1 cellular context compared by ENCODE assay signal in the genomic region with DNA sequence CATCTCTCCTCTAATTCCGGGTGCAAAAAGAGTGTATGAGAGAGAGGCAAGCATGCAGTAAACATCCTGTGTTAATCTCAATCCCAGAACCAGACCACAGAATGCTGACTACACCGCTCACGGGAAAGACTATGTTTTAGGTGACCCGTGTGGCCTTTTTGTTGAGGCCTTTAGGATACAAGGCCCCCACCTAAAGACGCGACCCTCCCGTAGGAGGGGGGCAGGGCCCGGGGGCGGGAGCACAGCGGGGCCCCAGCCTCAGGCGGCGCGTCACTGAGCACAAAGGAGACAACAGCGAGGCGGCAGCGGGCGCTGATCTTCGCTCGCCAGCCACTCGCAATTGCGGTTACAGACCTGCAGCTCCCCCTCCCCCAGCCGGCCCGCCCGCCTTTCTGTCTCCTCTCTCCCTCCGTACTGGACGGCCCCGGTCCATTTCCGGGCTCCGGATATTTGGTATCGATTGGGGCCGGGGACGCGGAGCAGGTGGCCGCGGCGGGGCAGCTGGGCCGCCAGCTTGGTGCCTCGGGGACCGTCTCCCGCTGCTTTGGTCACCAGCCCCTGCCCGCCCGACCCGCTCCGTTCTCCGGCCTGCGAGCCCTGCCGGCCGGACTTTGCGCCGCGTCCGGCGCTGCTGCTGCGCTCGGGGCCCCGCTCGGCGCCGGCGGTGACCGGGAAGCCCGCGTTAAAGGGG.
A peak's percentile ranks its signal among the peaks of the same experiment; 100 is the strongest.
TF ChIP-seq lines count a peak whose summit lies in the region.

A gene with protein sequence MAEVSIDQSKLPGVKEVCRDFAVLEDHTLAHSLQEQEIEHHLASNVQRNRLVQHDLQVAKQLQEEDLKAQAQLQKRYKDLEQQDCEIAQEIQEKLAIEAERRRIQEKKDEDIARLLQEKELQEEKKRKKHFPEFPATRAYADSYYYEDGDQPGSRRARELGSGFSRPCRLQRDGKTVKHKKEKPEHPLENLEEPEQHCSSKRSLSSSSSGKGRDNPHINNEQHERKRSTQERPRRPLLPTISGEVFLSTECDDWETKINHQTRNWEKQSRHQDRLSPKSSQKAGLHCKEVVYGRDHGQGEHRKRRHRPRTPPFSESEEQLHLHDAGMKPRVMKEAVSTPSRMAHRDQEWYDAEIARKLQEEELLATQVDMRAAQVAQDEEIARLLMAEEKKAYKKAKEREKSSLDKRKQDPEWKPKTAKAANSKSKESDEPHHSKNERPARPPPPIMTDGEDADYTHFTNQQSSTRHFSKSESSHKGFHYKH (plus strand): TSS at position 432 of the 691 bp plus-strand sequence. CDS start 281 bp downstream, outside the sequence.

TF ChIP-seq in HepG2, 621 proteins besides CTCF, POLR2A, EP300 and RAD21 (continued from another document and continues in another):
- TF ChIP-seq, protein P1, sequence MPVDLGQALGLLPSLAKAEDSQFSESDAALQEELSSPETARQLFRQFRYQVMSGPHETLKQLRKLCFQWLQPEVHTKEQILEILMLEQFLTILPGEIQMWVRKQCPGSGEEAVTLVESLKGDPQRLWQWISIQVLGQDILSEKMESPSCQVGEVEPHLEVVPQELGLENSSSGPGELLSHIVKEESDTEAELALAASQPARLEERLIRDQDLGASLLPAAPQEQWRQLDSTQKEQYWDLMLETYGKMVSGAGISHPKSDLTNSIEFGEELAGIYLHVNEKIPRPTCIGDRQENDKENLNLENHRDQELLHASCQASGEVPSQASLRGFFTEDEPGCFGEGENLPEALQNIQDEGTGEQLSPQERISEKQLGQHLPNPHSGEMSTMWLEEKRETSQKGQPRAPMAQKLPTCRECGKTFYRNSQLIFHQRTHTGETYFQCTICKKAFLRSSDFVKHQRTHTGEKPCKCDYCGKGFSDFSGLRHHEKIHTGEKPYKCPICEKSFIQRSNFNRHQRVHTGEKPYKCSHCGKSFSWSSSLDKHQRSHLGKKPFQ (CRISPR knock-in tag; IDR thresholded peaks at IDR 0.05; ENCODE audit: insufficient replicate concordance), result peak; percentile 56
- TF ChIP-seq ZNF296 (CRISPR knock-in tag; conservative IDR thresholded peaks at IDR 0.05), result no peak; the same call in 1 of the 2 replicates
- no peak; the same call in 1 of the 2 replicates for TF ChIP-seq BRCA1 (CRISPR knock-in tag; IDR thresholded peaks at IDR 0.05)
- TF ChIP-seq ETV5 (CRISPR knock-in tag; IDR thresholded peaks at IDR 0.05; ENCODE audit: borderline replicate concordance), result peak; percentile 99
- TF ChIP-seq, protein P2, sequence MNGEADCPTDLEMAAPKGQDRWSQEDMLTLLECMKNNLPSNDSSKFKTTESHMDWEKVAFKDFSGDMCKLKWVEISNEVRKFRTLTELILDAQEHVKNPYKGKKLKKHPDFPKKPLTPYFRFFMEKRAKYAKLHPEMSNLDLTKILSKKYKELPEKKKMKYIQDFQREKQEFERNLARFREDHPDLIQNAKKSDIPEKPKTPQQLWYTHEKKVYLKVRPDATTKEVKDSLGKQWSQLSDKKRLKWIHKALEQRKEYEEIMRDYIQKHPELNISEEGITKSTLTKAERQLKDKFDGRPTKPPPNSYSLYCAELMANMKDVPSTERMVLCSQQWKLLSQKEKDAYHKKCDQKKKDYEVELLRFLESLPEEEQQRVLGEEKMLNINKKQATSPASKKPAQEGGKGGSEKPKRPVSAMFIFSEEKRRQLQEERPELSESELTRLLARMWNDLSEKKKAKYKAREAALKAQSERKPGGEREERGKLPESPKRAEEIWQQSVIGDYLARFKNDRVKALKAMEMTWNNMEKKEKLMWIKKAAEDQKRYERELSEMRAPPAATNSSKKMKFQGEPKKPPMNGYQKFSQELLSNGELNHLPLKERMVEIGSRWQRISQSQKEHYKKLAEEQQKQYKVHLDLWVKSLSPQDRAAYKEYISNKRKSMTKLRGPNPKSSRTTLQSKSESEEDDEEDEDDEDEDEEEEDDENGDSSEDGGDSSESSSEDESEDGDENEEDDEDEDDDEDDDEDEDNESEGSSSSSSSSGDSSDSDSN (CRISPR knock-in tag; IDR thresholded peaks at IDR 0.05), result peak; percentile 92
- TF ChIP-seq ZBTB20 (CRISPR knock-in tag; IDR thresholded peaks at IDR 0.05; ENCODE audit: borderline replicate concordance, low read depth), result peak; percentile 50; the same call in 1 of the 2 replicates
- TF ChIP-seq, protein P3, sequence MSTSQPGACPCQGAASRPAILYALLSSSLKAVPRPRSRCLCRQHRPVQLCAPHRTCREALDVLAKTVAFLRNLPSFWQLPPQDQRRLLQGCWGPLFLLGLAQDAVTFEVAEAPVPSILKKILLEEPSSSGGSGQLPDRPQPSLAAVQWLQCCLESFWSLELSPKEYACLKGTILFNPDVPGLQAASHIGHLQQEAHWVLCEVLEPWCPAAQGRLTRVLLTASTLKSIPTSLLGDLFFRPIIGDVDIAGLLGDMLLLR (CRISPR knock-in tag; IDR thresholded peaks at IDR 0.05), result peak; percentile 70; the same call in 1 of the 2 replicates
- TF ChIP-seq ATRX (CRISPR knock-in tag; IDR thresholded peaks at IDR 0.05; ENCODE audit: borderline replicate concordance), result no peak
- peak; percentile 52; the same call in 1 of the 2 replicates for TF ChIP-seq ZNF879 (CRISPR knock-in tag; IDR thresholded peaks at IDR 0.05)
- TF ChIP-seq ZNF614 (CRISPR knock-in tag; IDR thresholded peaks at IDR 0.05; ENCODE audit: borderline replicate concordance), result peak; percentile 67; the same call in 1 of the 2 replicates
- no peak; the same call in 1 of the 2 replicates for TF ChIP-seq SIX1 (CRISPR knock-in tag; IDR thresholded peaks at IDR 0.05; ENCODE audit: borderline replicate concordance)
- TF ChIP-seq, protein P4, sequence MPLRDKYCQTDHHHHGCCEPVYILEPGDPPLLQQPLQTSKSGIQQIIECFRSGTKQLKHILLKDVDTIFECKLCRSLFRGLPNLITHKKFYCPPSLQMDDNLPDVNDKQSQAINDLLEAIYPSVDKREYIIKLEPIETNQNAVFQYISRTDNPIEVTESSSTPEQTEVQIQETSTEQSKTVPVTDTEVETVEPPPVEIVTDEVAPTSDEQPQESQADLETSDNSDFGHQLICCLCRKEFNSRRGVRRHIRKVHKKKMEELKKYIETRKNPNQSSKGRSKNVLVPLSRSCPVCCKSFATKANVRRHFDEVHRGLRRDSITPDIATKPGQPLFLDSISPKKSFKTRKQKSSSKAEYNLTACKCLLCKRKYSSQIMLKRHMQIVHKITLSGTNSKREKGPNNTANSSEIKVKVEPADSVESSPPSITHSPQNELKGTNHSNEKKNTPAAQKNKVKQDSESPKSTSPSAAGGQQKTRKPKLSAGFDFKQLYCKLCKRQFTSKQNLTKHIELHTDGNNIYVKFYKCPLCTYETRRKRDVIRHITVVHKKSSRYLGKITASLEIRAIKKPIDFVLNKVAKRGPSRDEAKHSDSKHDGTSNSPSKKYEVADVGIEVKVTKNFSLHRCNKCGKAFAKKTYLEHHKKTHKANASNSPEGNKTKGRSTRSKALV (CRISPR knock-in tag; IDR thresholded peaks at IDR 0.05), result peak; percentile 54; the same call in 1 of the 2 replicates
- TF ChIP-seq ZNF432 (CRISPR knock-in tag; IDR thresholded peaks at IDR 0.05; ENCODE audit: borderline replicate concordance), result no peak
- TF ChIP-seq, protein P5, sequence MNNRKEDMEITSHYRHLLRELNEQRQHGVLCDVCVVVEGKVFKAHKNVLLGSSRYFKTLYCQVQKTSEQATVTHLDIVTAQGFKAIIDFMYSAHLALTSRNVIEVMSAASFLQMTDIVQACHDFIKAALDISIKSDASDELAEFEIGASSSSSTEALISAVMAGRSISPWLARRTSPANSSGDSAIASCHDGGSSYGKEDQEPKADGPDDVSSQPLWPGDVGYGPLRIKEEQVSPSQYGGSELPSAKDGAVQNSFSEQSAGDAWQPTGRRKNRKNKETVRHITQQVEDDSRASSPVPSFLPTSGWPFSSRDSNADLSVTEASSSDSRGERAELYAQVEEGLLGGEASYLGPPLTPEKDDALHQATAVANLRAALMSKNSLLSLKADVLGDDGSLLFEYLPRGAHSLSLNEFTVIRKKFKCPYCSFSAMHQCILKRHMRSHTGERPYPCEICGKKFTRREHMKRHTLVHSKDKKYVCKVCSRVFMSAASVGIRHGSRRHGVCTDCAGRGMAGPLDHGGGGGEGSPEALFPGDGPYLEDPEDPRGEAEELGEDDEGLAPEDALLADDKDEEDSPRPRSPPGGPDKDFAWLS (CRISPR knock-in tag; IDR thresholded peaks at IDR 0.05; ENCODE audit: borderline replicate concordance), result no peak
- no peak for TF ChIP-seq ZNF652 (CRISPR knock-in tag; IDR thresholded peaks at IDR 0.05; ENCODE audit: borderline replicate concordance, low read depth)
- no peak for TF ChIP-seq ZC3H4 (CRISPR knock-in tag; IDR thresholded peaks at IDR 0.05; ENCODE audit: borderline replicate concordance)
- TF ChIP-seq RXRA (CRISPR knock-in tag; IDR thresholded peaks at IDR 0.05), result peak; percentile 70
- TF ChIP-seq ZNF570 (CRISPR knock-in tag; IDR thresholded peaks at IDR 0.05; ENCODE audit: borderline replicate concordance), result no peak
- TF ChIP-seq, protein P6, sequence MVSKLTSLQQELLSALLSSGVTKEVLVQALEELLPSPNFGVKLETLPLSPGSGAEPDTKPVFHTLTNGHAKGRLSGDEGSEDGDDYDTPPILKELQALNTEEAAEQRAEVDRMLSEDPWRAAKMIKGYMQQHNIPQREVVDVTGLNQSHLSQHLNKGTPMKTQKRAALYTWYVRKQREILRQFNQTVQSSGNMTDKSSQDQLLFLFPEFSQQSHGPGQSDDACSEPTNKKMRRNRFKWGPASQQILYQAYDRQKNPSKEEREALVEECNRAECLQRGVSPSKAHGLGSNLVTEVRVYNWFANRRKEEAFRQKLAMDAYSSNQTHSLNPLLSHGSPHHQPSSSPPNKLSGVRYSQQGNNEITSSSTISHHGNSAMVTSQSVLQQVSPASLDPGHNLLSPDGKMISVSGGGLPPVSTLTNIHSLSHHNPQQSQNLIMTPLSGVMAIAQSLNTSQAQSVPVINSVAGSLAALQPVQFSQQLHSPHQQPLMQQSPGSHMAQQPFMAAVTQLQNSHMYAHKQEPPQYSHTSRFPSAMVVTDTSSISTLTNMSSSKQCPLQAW (CRISPR knock-in tag; IDR thresholded peaks at IDR 0.05), result peak; percentile 75
- TF ChIP-seq, protein P7, sequence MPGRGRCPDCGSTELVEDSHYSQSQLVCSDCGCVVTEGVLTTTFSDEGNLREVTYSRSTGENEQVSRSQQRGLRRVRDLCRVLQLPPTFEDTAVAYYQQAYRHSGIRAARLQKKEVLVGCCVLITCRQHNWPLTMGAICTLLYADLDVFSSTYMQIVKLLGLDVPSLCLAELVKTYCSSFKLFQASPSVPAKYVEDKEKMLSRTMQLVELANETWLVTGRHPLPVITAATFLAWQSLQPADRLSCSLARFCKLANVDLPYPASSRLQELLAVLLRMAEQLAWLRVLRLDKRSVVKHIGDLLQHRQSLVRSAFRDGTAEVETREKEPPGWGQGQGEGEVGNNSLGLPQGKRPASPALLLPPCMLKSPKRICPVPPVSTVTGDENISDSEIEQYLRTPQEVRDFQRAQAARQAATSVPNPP (CRISPR knock-in tag; IDR thresholded peaks at IDR 0.05), result no peak
- TF ChIP-seq NFE2L2 (IDR thresholded peaks at IDR 0.05; ENCODE audit: low read length), result no peak
- no peak for TF ChIP-seq RFX5 (IDR thresholded peaks at IDR 0.05; ENCODE audit: low read depth, low read length)
- TF ChIP-seq SMAD1 (CRISPR knock-in tag; IDR thresholded peaks at IDR 0.05; ENCODE audit: borderline replicate concordance, low read depth), result no peak
- no peak for TF ChIP-seq ZNF230 (CRISPR knock-in tag; IDR thresholded peaks at IDR 0.05)
- TF ChIP-seq NCOA2 (CRISPR knock-in tag; IDR thresholded peaks at IDR 0.05), result peak; percentile 56
- TF ChIP-seq SCMH1 (CRISPR knock-in tag; IDR thresholded peaks at IDR 0.05; ENCODE audit: borderline replicate concordance), result no peak
- peak; percentile 80; the same call in 1 of the 2 replicates for TF ChIP-seq EED (CRISPR knock-in tag; IDR thresholded peaks at IDR 0.05)
- no peak for TF ChIP-seq CCAR2 (optimal IDR thresholded peaks at IDR 0.05; ENCODE audit: low read depth, low read length)
- TF ChIP-seq HNRNPL (IDR thresholded peaks at IDR 0.05; ENCODE audit: low read depth, low read length), result no peak
- no peak for TF ChIP-seq ZNF382 (CRISPR knock-in tag; IDR thresholded peaks at IDR 0.05; ENCODE audit: borderline replicate concordance)
- no peak for TF ChIP-seq ZNF251 (CRISPR knock-in tag; IDR thresholded peaks at IDR 0.05)
- TF ChIP-seq, protein P8, sequence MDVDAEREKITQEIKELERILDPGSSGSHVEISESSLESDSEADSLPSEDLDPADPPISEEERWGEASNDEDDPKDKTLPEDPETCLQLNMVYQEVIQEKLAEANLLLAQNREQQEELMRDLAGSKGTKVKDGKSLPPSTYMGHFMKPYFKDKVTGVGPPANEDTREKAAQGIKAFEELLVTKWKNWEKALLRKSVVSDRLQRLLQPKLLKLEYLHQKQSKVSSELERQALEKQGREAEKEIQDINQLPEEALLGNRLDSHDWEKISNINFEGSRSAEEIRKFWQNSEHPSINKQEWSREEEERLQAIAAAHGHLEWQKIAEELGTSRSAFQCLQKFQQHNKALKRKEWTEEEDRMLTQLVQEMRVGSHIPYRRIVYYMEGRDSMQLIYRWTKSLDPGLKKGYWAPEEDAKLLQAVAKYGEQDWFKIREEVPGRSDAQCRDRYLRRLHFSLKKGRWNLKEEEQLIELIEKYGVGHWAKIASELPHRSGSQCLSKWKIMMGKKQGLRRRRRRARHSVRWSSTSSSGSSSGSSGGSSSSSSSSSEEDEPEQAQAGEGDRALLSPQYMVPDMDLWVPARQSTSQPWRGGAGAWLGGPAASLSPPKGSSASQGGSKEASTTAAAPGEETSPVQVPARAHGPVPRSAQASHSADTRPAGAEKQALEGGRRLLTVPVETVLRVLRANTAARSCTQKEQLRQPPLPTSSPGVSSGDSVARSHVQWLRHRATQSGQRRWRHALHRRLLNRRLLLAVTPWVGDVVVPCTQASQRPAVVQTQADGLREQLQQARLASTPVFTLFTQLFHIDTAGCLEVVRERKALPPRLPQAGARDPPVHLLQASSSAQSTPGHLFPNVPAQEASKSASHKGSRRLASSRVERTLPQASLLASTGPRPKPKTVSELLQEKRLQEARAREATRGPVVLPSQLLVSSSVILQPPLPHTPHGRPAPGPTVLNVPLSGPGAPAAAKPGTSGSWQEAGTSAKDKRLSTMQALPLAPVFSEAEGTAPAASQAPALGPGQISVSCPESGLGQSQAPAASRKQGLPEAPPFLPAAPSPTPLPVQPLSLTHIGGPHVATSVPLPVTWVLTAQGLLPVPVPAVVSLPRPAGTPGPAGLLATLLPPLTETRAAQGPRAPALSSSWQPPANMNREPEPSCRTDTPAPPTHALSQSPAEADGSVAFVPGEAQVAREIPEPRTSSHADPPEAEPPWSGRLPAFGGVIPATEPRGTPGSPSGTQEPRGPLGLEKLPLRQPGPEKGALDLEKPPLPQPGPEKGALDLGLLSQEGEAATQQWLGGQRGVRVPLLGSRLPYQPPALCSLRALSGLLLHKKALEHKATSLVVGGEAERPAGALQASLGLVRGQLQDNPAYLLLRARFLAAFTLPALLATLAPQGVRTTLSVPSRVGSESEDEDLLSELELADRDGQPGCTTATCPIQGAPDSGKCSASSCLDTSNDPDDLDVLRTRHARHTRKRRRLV (CRISPR knock-in tag; IDR thresholded peaks at IDR 0.05), result peak; percentile 85; the same call in 1 of the 2 replicates
- TF ChIP-seq RNF2 (conservative IDR thresholded peaks at IDR 0.05; ENCODE audit: low read depth), result 0 out of 2 replicates have a peak, but pooled peaks have one; percentile 38
- no peak; the same call in 1 of the 2 replicates for TF ChIP-seq SRY (CRISPR knock-in tag; IDR thresholded peaks at IDR 0.05)
